Comparison of ENCODE assay signal across 8 cellular contexts in genomic region chr2:46965561-46965957, GRCh38. TPM values are rescaled to one million over a fixed set of nuclear protein-coding genes. Genes with fewer than 3 reads are reported as not detected.
DNase-seq lines count a peak whose midpoint lies in the region; ATAC-seq, FAIRE-seq and TF ChIP-seq lines count a peak whose summit lies in the region.
"Not testable (repeated sequence)": the region's sequence is repeated elsewhere in the genome, so short reads cannot be mapped to it uniquely, and the experiment has no call there.

No MANE protein-coding gene starts in this region.

- DNase-seq in IMR-90; RWPE1 (ENCODE audit: low spot score); MCF 10A (ENCODE audit: unreplicated experiment); esophagus muscularis mucosa (ENCODE audit: extremely low spot score); HepG2 (ENCODE audit: low spot score); vagina (ENCODE audit: extremely low spot score in 2 of 2): not testable (repeated sequence)

- not testable (repeated sequence) for H4K20me1 ChIP-seq in IMR-90 (ENCODE audit: insufficient read depth, low read length); HepG2 (ENCODE audit: insufficient read depth, low read length)

- not testable (repeated sequence) for ATAC-seq in IMR-90 (ENCODE audit: low read depth); HepG2

- not testable (repeated sequence) for BruUV-seq in IMR-90 (replicated peaks; lab: Mats Ljungman, UMichigan); MCF 10A (replicated peaks; lab: Mats Ljungman, UMichigan); HepG2 (replicated peaks; lab: Mats Ljungman, UMichigan)

- H2AK5ac ChIP-seq in IMR-90 (ENCODE audit: low read depth, low read length): not testable (repeated sequence)

- not testable (repeated sequence) for H3K4me3 ChIP-seq in ACC112 (ENCODE audit: low read depth, low read length); IMR-90 (ENCODE audit: insufficient read depth, low read depth, low read length); esophagus muscularis mucosa; HepG2 (replicated peaks in 1 of 3; ENCODE audit: insufficient read depth in 1 of 3, low read depth in 2 of 3, low read length in 3 of 3); subcutaneous abdominal adipose tissue (ENCODE audit: low read depth in 1 of 5, low read length in 5 of 5); vagina

- not testable (repeated sequence) for H3K9me3 ChIP-seq in IMR-90 (ENCODE audit: control insufficient read depth, insufficient read depth, low read length); esophagus muscularis mucosa; HepG2 (ENCODE audit: low read length); subcutaneous abdominal adipose tissue (ENCODE audit: control insufficient read depth in 5 of 5, low read length in 5 of 5); vagina

- POLR2A ChIA-PET in IMR-90 (lab: Charles Lee; ENCODE audit: unreplicated experiment); RWPE1 (lab: Yijun Ruan, JAX; ENCODE audit: low non-redundant PET): not testable (repeated sequence)
- POLR2A ChIA-PET in MCF 10A (lab: Yijun Ruan, JAX): interaction anchor here (0.6 to 3.1 kb wide), 5 partner anchors 19 to 557 kb away, joined by 3 to 24 read pairs (median 4); partner anchors contain the start of gene MCFD2
- POLR2A ChIA-PET in HepG2 (lab: Yijun Ruan, JAX): interaction anchor here (1.2 to 4.2 kb wide), 2 partner anchors 10 to 49 kb away, joined by 3 to 27 read pairs; no protein-coding TSS in a partner anchor

- CTCF ChIA-PET in IMR-90 (lab: Yijun Ruan, JAX): interaction anchor here (0.6 to 0.7 kb wide), 2 partner anchors 540 to 955 kb away, joined by 3 read pairs; no protein-coding TSS in a partner anchor
- CTCF ChIA-PET in RWPE1 (lab: Yijun Ruan, JAX): interaction anchor here (0.6 kb wide), 1 partner anchor 359 kb away, joined by 3 read pairs; no protein-coding TSS in a partner anchor
- CTCF ChIA-PET in MCF 10A (lab: Yijun Ruan, JAX): interaction anchor here (0.7 to 1.5 kb wide), 4 partner anchors 8 to 794 kb away, joined by 3 to 5 read pairs (median 4); no protein-coding TSS in a partner anchor
- CTCF ChIA-PET in HepG2 (lab: Yijun Ruan, JAX; ENCODE audit: low intra/inter-chr PET ratio, low total read pairs): not testable (repeated sequence)

- not testable (repeated sequence) for TF ChIP-seq RAD21 in IMR-90 (IDR thresholded peaks at IDR 0.05; ENCODE audit: low read length); HepG2 (CRISPR knock-in tag; IDR thresholded peaks at IDR 0.05)

- H3K36me3 ChIP-seq in ACC112 (ENCODE audit: insufficient read depth, low read length); HepG2 (replicated peaks in 1 of 2; ENCODE audit: control insufficient read depth in 1 of 2, insufficient read depth in 2 of 2, low read length in 2 of 2); vagina: not testable (repeated sequence)
- H3K36me3 ChIP-seq in IMR-90 (ENCODE audit: control insufficient read depth, insufficient read depth, low read length) (peaks cover 15% of the 10 kb centered on the region; the same call in 1 of the 2 replicates), esophagus muscularis mucosa (peaks cover 0 to 13% (median 9%) of the 10 kb centered on the region in 4 donors), subcutaneous abdominal adipose tissue (ENCODE audit: control insufficient read depth in 5 of 5, insufficient read depth in 5 of 5, low read length in 5 of 5) (peaks cover 0 to 22% (median 12%) of the 10 kb centered on the region in 5 donors)

- H3K4me1 Mint-ChIP-seq in MCF 10A (ENCODE audit: insufficient read depth, unreplicated experiment): peaks cover 36% of the 10 kb centered on the region

- not testable (repeated sequence) for H3K27me3 ChIP-seq in ACC112 (ENCODE audit: insufficient read depth, low read length); IMR-90 (ENCODE audit: control insufficient read depth, insufficient read depth, low read length); esophagus muscularis mucosa; HepG2 (ENCODE audit: control insufficient read depth in 1 of 2, insufficient read depth in 2 of 2, low read length in 2 of 2); subcutaneous abdominal adipose tissue (ENCODE audit: control insufficient read depth in 5 of 5, insufficient read depth in 4 of 5, low read length in 5 of 5); vagina

- no CpG with 5 or more reads among the region's 7 CpGs for WGBS in IMR-90 (ENCODE audit: extremely low coverage in 2 of 2, insufficient read length in 1 of 2), 2 experiments
- WGBS in esophagus muscularis mucosa: 95% methylated on average over 7 of the region's 7 CpGs
- WGBS in HepG2 (ENCODE audit: low lambda C conversion rate): 83% methylated on average over 7 of the region's 7 CpGs

- H2AFZ ChIP-seq in ACC112 (ENCODE audit: low read length, unreplicated experiment); IMR-90 (replicated peaks; ENCODE audit: low read length, poor library complexity); HepG2 (ENCODE audit: low read length): not testable (repeated sequence)

- H3K27ac ChIP-seq in ACC112 (ENCODE audit: low read depth, low read length) (peak overlapping the region; percentile 97), IMR-90 (ENCODE audit: insufficient read depth, low read length) (peak overlapping the region; percentile 48; the same call in 1 of the 2 replicates), RWPE1 (peak overlapping the region; percentile 99), esophagus muscularis mucosa (replicated peaks in 1 of 4) (peak overlapping the region in 3 of 4 donors; percentile 36 to 83 (median 68)), HepG2 (ENCODE audit: extremely low read length, insufficient read depth, low read length) (peak overlapping the region; percentile 50), subcutaneous abdominal adipose tissue (ENCODE audit: low read depth, low read length) (peak overlapping the region; percentile 54), vagina (peak overlapping the region; percentile 59)

- peaks cover 20% of the 10 kb centered on the region for H3K9me1 ChIP-seq in IMR-90 (ENCODE audit: insufficient read depth, low read length)

- H3K79me1 ChIP-seq in IMR-90 (ENCODE audit: low read depth in 1 of 2, low read length in 2 of 2): peaks cover 32 to 66% of the 10 kb centered on the region in 2 experiments

- not testable (repeated sequence) for H2BK20ac ChIP-seq in IMR-90 (ENCODE audit: low read depth, low read length)

- dilution Hi-C loops in IMR-90 (cut with HindIII; ENCODE audit: low sequenced_read_pairs, unreplicated experiment): not testable (repeated sequence)

- intact Hi-C loops in IMR-90 (cut with micrococcal nuclease): loop anchor here (5.0 kb wide), 1 partner anchor 48 kb away; the partner anchor contains the start of gene MCFD2
- intact Hi-C loops in MCF 10A (cut with micrococcal nuclease); esophagus muscularis mucosa (cut with DNase I); HepG2 (cut with micrococcal nuclease; ENCODE audit: unreplicated experiment); vagina (cut with DNase I): not testable (repeated sequence)

- not testable (repeated sequence) for TF ChIP-seq POLR2A in IMR-90 (IDR thresholded peaks at IDR 0.05; ENCODE audit: low read depth, low read length); esophagus muscularis mucosa (IDR thresholded peaks at IDR 0.05; ENCODE audit: low read depth); HepG2 (IDR thresholded peaks at IDR 0.05; ENCODE audit: insufficient read depth in 1 of 2, low read depth in 2 of 2, low read length in 2 of 2); vagina (IDR thresholded peaks at IDR 0.05)

- not testable (repeated sequence) for H2BK15ac ChIP-seq in IMR-90 (ENCODE audit: low read depth, low read length)

- peak overlapping the region; percentile 43; the same call in 1 of the 2 replicates for H4K5ac ChIP-seq in IMR-90 (ENCODE audit: low read depth, low read length)

- H3K14ac ChIP-seq in IMR-90 (replicated peaks; ENCODE audit: low read depth, low read length): not testable (repeated sequence)

- H3K23ac ChIP-seq in IMR-90 (ENCODE audit: low read depth, low read length): not testable (repeated sequence)

- H3K18ac ChIP-seq in IMR-90 (ENCODE audit: low read depth, low read length): not testable (repeated sequence)

- H4K91ac ChIP-seq in IMR-90 (ENCODE audit: insufficient read depth, low read depth, low read length): peak overlapping the region; percentile 44; the same call in 1 of the 2 replicates

- H3K4me1 ChIP-seq in ACC112 (ENCODE audit: control insufficient read depth, insufficient read depth, low read length, unreplicated experiment) (peaks cover 57% of the 10 kb centered on the region), IMR-90 (ENCODE audit: control insufficient read depth, insufficient read depth, low read length) (peaks cover 33% of the 10 kb centered on the region), esophagus muscularis mucosa (peaks cover 25 to 79% (median 68%) of the 10 kb centered on the region in 4 donors), HepG2 (ENCODE audit: insufficient read depth, low read length) (peaks cover 85% of the 10 kb centered on the region), subcutaneous abdominal adipose tissue (ENCODE audit: control insufficient read depth in 5 of 5, insufficient read depth in 5 of 5, low read length in 5 of 5) (peaks cover 10 to 58% (median 31%) of the 10 kb centered on the region in 5 donors), vagina (peaks cover 78% of the 10 kb centered on the region)

- H3K27ac Mint-ChIP-seq in MCF 10A (ENCODE audit: low read depth, unreplicated experiment): peak overlapping the region; percentile 57

- H2BK5ac ChIP-seq in IMR-90 (ENCODE audit: low read depth, low read length, poor library complexity, severe bottlenecking): peak overlapping the region; percentile 76

- not testable (repeated sequence) for H2AK9ac ChIP-seq in IMR-90 (replicated peaks; ENCODE audit: low read depth, low read length, poor library complexity)

- not testable (repeated sequence) for H3K4me3 Mint-ChIP-seq in MCF 10A (ENCODE audit: unreplicated experiment)

- H4K8ac ChIP-seq in IMR-90 (ENCODE audit: low read depth in 2 of 2, low read length in 2 of 2): not testable (repeated sequence)

- TF ChIP-seq CTCF in IMR-90 (conservative IDR thresholded peaks at IDR 0.05; ENCODE audit: low read depth, low read length); RWPE1 (conservative IDR thresholded peaks at IDR 0.05; ENCODE audit: low read depth); MCF 10A (IDR thresholded peaks at IDR 0.05; ENCODE audit: unreplicated experiment); esophagus muscularis mucosa (IDR thresholded peaks at IDR 0.05); HepG2 (CRISPR knock-in tag; IDR thresholded peaks at IDR 0.05); vagina (IDR thresholded peaks at IDR 0.05): not testable (repeated sequence)

- H3K56ac ChIP-seq in IMR-90 (ENCODE audit: extremely low read depth, insufficient read depth, low read length): not testable (repeated sequence)

- H3K79me2 ChIP-seq in ACC112 (ENCODE audit: control insufficient read depth, insufficient read depth, low read length, unreplicated experiment): peaks cover 24% of the 10 kb centered on the region
- H3K79me2 ChIP-seq in HepG2 (ENCODE audit: insufficient read depth, low read length): not testable (repeated sequence)

- H3K4me2 ChIP-seq in IMR-90 (ENCODE audit: low read depth, low read length); HepG2 (ENCODE audit: low read depth, low read length): not testable (repeated sequence)

- TF ChIP-seq EP300 in esophagus muscularis mucosa (IDR thresholded peaks at IDR 0.05); HepG2 (IDR thresholded peaks at IDR 0.05; ENCODE audit: low read depth in 2 of 2, low read length in 2 of 2); HepG2 (CRISPR knock-in tag; IDR thresholded peaks at IDR 0.05; ENCODE audit: borderline replicate concordance): not testable (repeated sequence)

- not testable (repeated sequence) for H3K36me3 Mint-ChIP-seq in MCF 10A (ENCODE audit: insufficient read depth, unreplicated experiment)

- not testable (repeated sequence) for FAIRE-seq in HepG2 (lab: Jason Lieb, UNC)

- H3K9ac ChIP-seq in IMR-90 (ENCODE audit: low read depth, low read length); HepG2 (ENCODE audit: insufficient read depth, low read depth, low read length); subcutaneous abdominal adipose tissue (ENCODE audit: low read length in 5 of 5): not testable (repeated sequence)

- H3K9me3 Mint-ChIP-seq in MCF 10A (ENCODE audit: unreplicated experiment): not testable (repeated sequence)

- 0 out of 2 replicates have a peak overlapping the region, but pooled peaks have one; percentile 5 for H2BK120ac ChIP-seq in IMR-90 (ENCODE audit: low read depth, low read length)

- in situ Hi-C loops in IMR-90 (cut with MboI; ENCODE audit: low sequenced_read_pairs); HepG2 (cut with HindIII; ENCODE audit: extremely low pct_ligation_motif_present, low pct_unique_long_range_greater_than_20kb): not testable (repeated sequence)

- not testable (repeated sequence) for H3K27me3 Mint-ChIP-seq in MCF 10A (ENCODE audit: insufficient read depth, unreplicated experiment)

- not testable (repeated sequence) for H3K4ac ChIP-seq in IMR-90 (ENCODE audit: low read depth, low read length)

RNA-seq across cellular contexts. Expression of gene TTC7A, which starts 24.5 kb away (rescaled TPM):
- 10.6 and 11.8 TPM in 2 replicates for total RNA-seq in IMR-90 (2012; rRNA removed)
- polyA plus RNA-seq in IMR-90 (2012; rRNA removed): 23.0 and 23.9 TPM in 2 replicates
- 13.6 and 14.0 TPM in 2 replicates for polyA plus RNA-seq in IMR-90 (2012; cell fraction: cytosol; rRNA removed)
- polyA plus RNA-seq in IMR-90 (2012; cell fraction: nucleus; rRNA removed; ENCODE audit: low replicate concordance): 111 and 172 TPM in 2 replicates
- 23.2 and 24.8 TPM in 2 replicates for total RNA-seq in MCF 10A (2022)
- 10 to 100 TPM; 17.1 to 38.0 (median 24.8) TPM for total RNA-seq in esophagus muscularis mucosa
- total RNA-seq in HepG2 (2016; rRNA removed; fragmentation: Illumina TruSeq; extraction: Trizol): 21.0 and 24.0 TPM in 2 replicates
- 8.3 and 8.9 TPM in 2 replicates for total RNA-seq in HepG2 (2016; cell fraction: cytosol; rRNA removed; fragmentation: Illumina TruSeq; extraction: Trizol; ENCODE audit: low read depth)
- 17.8 and 24.5 TPM in 2 replicates for total RNA-seq in HepG2 (2016; cell fraction: insoluble cytoplasmic fraction; rRNA removed; fragmentation: Illumina TruSeq; extraction: Trizol)
- total RNA-seq in HepG2 (2016; cell fraction: membrane; rRNA removed; fragmentation: Illumina TruSeq; extraction: Trizol): 18.3 and 18.8 TPM in 2 replicates
- 28.5 and 28.8 TPM in 2 replicates for total RNA-seq in HepG2 (2016; cell fraction: nucleus; rRNA removed; fragmentation: Illumina TruSeq; extraction: Trizol)
- polyA plus RNA-seq in HepG2 (2011; rRNA removed): 23.7 and 25.2 TPM in 2 replicates
- polyA plus RNA-seq in HepG2 (2011; cell fraction: cytosol; rRNA removed): 16.5 and 24.2 TPM in 2 replicates
- polyA plus RNA-seq in HepG2 (2011; cell fraction: nucleus; rRNA removed): 65.7 and 80.5 TPM in 2 replicates
- polyA plus RNA-seq in HepG2 (2012): 20.4 and 24.1 TPM in 2 replicates
- 5.7 and 5.8 TPM in 2 replicates for polyA plus RNA-seq in HepG2 (2016; cell fraction: cytosol; fragmentation: Illumina TruSeq; extraction: Trizol; ENCODE audit: low read depth)
- 19.1 and 24.2 TPM in 2 replicates for polyA plus RNA-seq in HepG2 (2016; cell fraction: insoluble cytoplasmic fraction; fragmentation: Illumina TruSeq; extraction: Trizol; ENCODE audit: low read depth)
- polyA plus RNA-seq in HepG2 (2016; cell fraction: membrane; fragmentation: Illumina TruSeq; extraction: Trizol; ENCODE audit: low read depth): 11.6 and 14.8 TPM in 2 replicates
- 29.2 and 31.6 TPM in 2 replicates for polyA plus RNA-seq in HepG2 (2016; cell fraction: nucleus; fragmentation: Illumina TruSeq; extraction: Trizol; ENCODE audit: insufficient read depth, low read depth)
- 25.8 and 60.0 TPM in 2 replicates for polyA minus RNA-seq in HepG2 (2011; rRNA and poly(A)+ RNA removed; ENCODE audit: low replicate concordance)
- polyA minus RNA-seq in HepG2 (2011; cell fraction: cytosol; rRNA and poly(A)+ RNA removed): 12.9 and 13.4 TPM in 2 replicates
- 37.9 and 48.2 TPM in 2 replicates for polyA minus RNA-seq in HepG2 (2011; cell fraction: nucleus; rRNA and poly(A)+ RNA removed)
- 38.8 TPM for total RNA-seq in vagina

RNA-seq across cellular contexts. Expression of gene MCFD2, which starts 50.0 kb away (rescaled TPM):
- 177 and 219 TPM in 2 replicates for total RNA-seq in IMR-90 (2012; rRNA removed)
- 127 and 145 TPM in 2 replicates for polyA plus RNA-seq in IMR-90 (2012; rRNA removed)
- polyA plus RNA-seq in IMR-90 (2012; cell fraction: cytosol; rRNA removed): 51.2 and 117 TPM in 2 replicates
- 56.9 and 86.4 TPM in 2 replicates for polyA plus RNA-seq in IMR-90 (2012; cell fraction: nucleus; rRNA removed; ENCODE audit: low replicate concordance)
- 157 and 238 TPM in 2 replicates for total RNA-seq in MCF 10A (2022)
- total RNA-seq in esophagus muscularis mucosa: 10 to 100 TPM; 61.9 to 89.5 (median 74.2) TPM
- 191 and 232 TPM in 2 replicates for total RNA-seq in HepG2 (2016; rRNA removed; fragmentation: Illumina TruSeq; extraction: Trizol)
- 20.4 and 23.3 TPM in 2 replicates for total RNA-seq in HepG2 (2016; cell fraction: cytosol; rRNA removed; fragmentation: Illumina TruSeq; extraction: Trizol; ENCODE audit: low read depth)
- 188 and 227 TPM in 2 replicates for total RNA-seq in HepG2 (2016; cell fraction: insoluble cytoplasmic fraction; rRNA removed; fragmentation: Illumina TruSeq; extraction: Trizol)
- total RNA-seq in HepG2 (2016; cell fraction: membrane; rRNA removed; fragmentation: Illumina TruSeq; extraction: Trizol): 73.2 and 79.2 TPM in 2 replicates
- 172 and 204 TPM in 2 replicates for total RNA-seq in HepG2 (2016; cell fraction: nucleus; rRNA removed; fragmentation: Illumina TruSeq; extraction: Trizol)
- polyA plus RNA-seq in HepG2 (2011; rRNA removed): 170 and 183 TPM in 2 replicates
- polyA plus RNA-seq in HepG2 (2011; cell fraction: cytosol; rRNA removed): 120 and 161 TPM in 2 replicates
- 48.7 and 68.4 TPM in 2 replicates for polyA plus RNA-seq in HepG2 (2011; cell fraction: nucleus; rRNA removed)
- 135 and 170 TPM in 2 replicates for polyA plus RNA-seq in HepG2 (2012)
- 30.7 and 36.6 TPM in 2 replicates for polyA plus RNA-seq in HepG2 (2016; cell fraction: cytosol; fragmentation: Illumina TruSeq; extraction: Trizol; ENCODE audit: low read depth)
- 146 TPM in 2 replicates for polyA plus RNA-seq in HepG2 (2016; cell fraction: insoluble cytoplasmic fraction; fragmentation: Illumina TruSeq; extraction: Trizol; ENCODE audit: low read depth)
- 43.2 and 44.0 TPM in 2 replicates for polyA plus RNA-seq in HepG2 (2016; cell fraction: membrane; fragmentation: Illumina TruSeq; extraction: Trizol; ENCODE audit: low read depth)
- 201 and 204 TPM in 2 replicates for polyA plus RNA-seq in HepG2 (2016; cell fraction: nucleus; fragmentation: Illumina TruSeq; extraction: Trizol; ENCODE audit: insufficient read depth, low read depth)
- polyA minus RNA-seq in HepG2 (2011; rRNA and poly(A)+ RNA removed; ENCODE audit: low replicate concordance): 95.6 and 263 TPM in 2 replicates
- 122 and 129 TPM in 2 replicates for polyA minus RNA-seq in HepG2 (2011; cell fraction: cytosol; rRNA and poly(A)+ RNA removed)
- 66.2 and 98.2 TPM in 2 replicates for polyA minus RNA-seq in HepG2 (2011; cell fraction: nucleus; rRNA and poly(A)+ RNA removed)
- total RNA-seq in vagina: 89.4 TPM

Comparison
In these comparisons a context has a peak if more than half of its experiments do, and no peak if none do; other contexts are left out.
1. H3K27ac ChIP-seq: peak in every context shown above with its lines; median percentile 99 in RWPE1; 97 in ACC112; 68 in esophagus muscularis mucosa; 59 in vagina; 54 in subcutaneous abdominal adipose tissue; 50 in HepG2; 48 in IMR-90.